ENCODE assay signal across 26 cellular contexts in the genomic region with DNA sequence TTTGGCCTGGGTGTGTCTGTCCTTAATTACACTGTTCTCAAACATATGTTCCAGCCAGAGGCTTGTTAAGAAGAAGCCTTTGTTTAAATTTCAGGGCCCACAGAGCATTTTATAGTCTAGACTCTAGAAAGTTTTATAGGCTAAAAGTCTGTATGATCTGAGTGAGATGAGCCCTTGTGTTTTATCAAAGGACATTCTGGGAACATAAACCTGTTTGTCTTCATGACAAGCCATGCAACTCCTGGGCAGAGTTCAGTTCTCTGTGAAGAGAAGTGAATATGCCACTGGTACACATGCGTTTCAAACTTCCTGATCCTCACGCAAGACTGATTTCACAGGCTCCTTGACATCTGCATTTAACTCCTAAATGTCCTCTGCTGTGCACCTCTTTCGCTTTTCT. TPM values are rescaled to one million over a fixed set of nuclear protein-coding genes. Genes with fewer than 3 reads are reported as not detected.
DNase-seq lines count a peak whose midpoint lies in the region; ATAC-seq and TF ChIP-seq lines count a peak whose summit lies in the region.
"Had no signal": no experiment of that assay in that cellular context is flagged by ENCODE, and none has a peak within 500 bp of the region (broad histone marks: within the 10 kb centered on the region; RNA-seq: fewer than 3 reads in every experiment).

No MANE protein-coding gene starts in this region.

- intact Hi-C loops in OCI-LY7 (cut with micrococcal nuclease; ENCODE audit: unreplicated experiment) (no loop called here), transverse colon (cut with DNase I; ENCODE audit: low total_unique reads) (no loop called here), sigmoid colon (cut with DNase I) (no loop called here)

- in situ Hi-C loops in transverse colon (cut with MboI; ENCODE audit: low pct_ligation_motif_present in 1 of 4, low pct_unique_long_range_greater_than_20kb in 1 of 4, low sequenced_read_pairs in 3 of 4), result no loop called here

- no TSS peak for BruUV-seq in OCI-LY7 (replicated peaks; lab: Mats Ljungman, UMichigan)

- H3K36me3 ChIP-seq in OCI-LY7 (ENCODE audit: insufficient read depth, low read length) (no peaks in the 10 kb centered on the region), transverse colon (no peaks in the 10 kb centered on the region), sigmoid colon (no peaks in the 10 kb centered on the region)
- H3K36me3 ChIP-seq: BE2C, HAP-1, heart right ventricle, pancreas had no signal

- H3K4me1 ChIP-seq in OCI-LY7 (ENCODE audit: insufficient read depth, low read length, poor library complexity, severe bottlenecking) (peaks cover 5% of the 10 kb centered on the region), transverse colon (peaks cover 7 to 32% (median 14%) of the 10 kb centered on the region in 4 donors), sigmoid colon (peaks cover 0 to 19% (median 12%) of the 10 kb centered on the region in 4 donors)
- H3K4me1 ChIP-seq: BE2C, HAP-1, pancreas had no signal

- H3K79me2 ChIP-seq in OCI-LY7 (ENCODE audit: insufficient read depth, low read depth, low read length), result no peaks in the 10 kb centered on the region

- peaks cover 2% of the 10 kb centered on the region for H3K27me3 Mint-ChIP-seq in activated T-cell treated with anti-CD3 and anti-CD28 coated beads, Interleukin-2, amount 50 U/mL, for 4 hours (ENCODE audit: low read depth)

- H3K9me3 Mint-ChIP-seq in activated T-cell treated with anti-CD3 and anti-CD28 coated beads, Interleukin-2, amount 50 U/mL, for 4 hours, result no peaks in the 10 kb centered on the region
- H3K9me3 Mint-ChIP-seq: nephron progenitor cell, T-cell had no signal

- H3K4me2 ChIP-seq in OCI-LY7 (ENCODE audit: low read length), result no peak overlapping the region

- no peaks in the 10 kb centered on the region for H3K36me3 Mint-ChIP-seq in activated T-cell treated with anti-CD3 and anti-CD28 coated beads, Interleukin-2, amount 50 U/mL, for 4 hours (ENCODE audit: insufficient read depth)
- H3K36me3 Mint-ChIP-seq: T-cell had no signal

- TF ChIP-seq CTCF in OCI-LY7 (conservative IDR thresholded peaks at IDR 0.05; ENCODE audit: low read length) (no peak), transverse colon (IDR thresholded peaks at IDR 0.05) (no peak), sigmoid colon (IDR thresholded peaks at IDR 0.05) (no peak)

- ATAC-seq in left lobe of liver, result peak; percentile 40
- ATAC-seq in activated T-cell treated with anti-CD3 and anti-CD28 coated beads, Interleukin-2, amount 50 U/mL, for 4 hours, result no peak
- no peak for ATAC-seq in HG03159 (IDR thresholded peaks at IDR 0.05; ENCODE audit: unreplicated experiment)
- ATAC-seq: activated CD8-positive, alpha-beta T cell treated with anti-CD3 and anti-CD28 coated beads, Interleukin-2, amount 10 ng/mL, durations not matched to agents 7 days and 5 days; heart right ventricle; left cardiac atrium; pancreas; T-cell had no signal

- no peak overlapping the region for H3K4me3 Mint-ChIP-seq in activated T-cell treated with anti-CD3 and anti-CD28 coated beads, Interleukin-2, amount 50 U/mL, for 4 hours
- H3K4me3 Mint-ChIP-seq: activated CD8-positive, alpha-beta T cell treated with anti-CD3 and anti-CD28 coated beads, Interleukin-2, amount 10 ng/mL, durations not matched to agents 7 days and 5 days; T-cell had no signal

- 0 out of 2 replicates have a peak overlapping the region, but pooled peaks have one; percentile 30 for H2AFZ ChIP-seq in OCI-LY7 (ENCODE audit: low read length)

- CTCF ChIA-PET in OCI-LY7 (lab: Charles Lee; ENCODE audit: unreplicated experiment), result no interaction called here

- H4K20me1 ChIP-seq in OCI-LY7 (ENCODE audit: insufficient read depth, low read length), result no peaks in the 10 kb centered on the region

- H3K4me3 ChIP-seq in OCI-LY7 (ENCODE audit: low read depth, low read length, poor library complexity, severe bottlenecking), result no peak overlapping the region
- H3K4me3 ChIP-seq in transverse colon, result no peak overlapping the region
- H3K4me3 ChIP-seq in sigmoid colon, result no peak overlapping the region
- H3K4me3 ChIP-seq: HAP-1, heart right ventricle, pancreas, SJSA1 had no signal

- H3K27me3 ChIP-seq in transverse colon (peaks cover 47% of the 10 kb centered on the region), sigmoid colon (no peaks in the 10 kb centered on the region)
- H3K27me3 ChIP-seq: pancreas had no signal

- H3K9me3 ChIP-seq in OCI-LY7 (ENCODE audit: low read length), result no peaks in the 10 kb centered on the region
- H3K9me3 ChIP-seq in transverse colon, result no peaks in the 10 kb centered on the region
- H3K9me3 ChIP-seq in sigmoid colon, result no peaks in the 10 kb centered on the region
- H3K9me3 ChIP-seq: BE2C, Caco-2, HAP-1, heart right ventricle, pancreas, SJSA1 had no signal

- H3K9me2 ChIP-seq in OCI-LY7 (ENCODE audit: insufficient read depth, low read length), result no peaks in the 10 kb centered on the region

- no peaks in the 10 kb centered on the region for H3K4me1 Mint-ChIP-seq in activated T-cell treated with anti-CD3 and anti-CD28 coated beads, Interleukin-2, amount 50 U/mL, for 4 hours (ENCODE audit: low read depth)

- WGBS in transverse colon (ENCODE audit: low coverage in 1 of 2), 2 donors, result 6 to 67% methylated on average over 1 to 3 of the region's 3 CpGs
- WGBS in sigmoid colon, 2 donors, result 9 to 35% methylated on average over 3 of the region's 3 CpGs

- H3K27ac ChIP-seq in OCI-LY7 (ENCODE audit: low read depth, low read length, poor library complexity, severe bottlenecking) (no peak overlapping the region), transverse colon (no peak overlapping the region), sigmoid colon (no peak overlapping the region)
- H3K27ac ChIP-seq: epithelial cell of prostate, heart right ventricle, HL-60, pancreas, SJSA1 had no signal

- TF ChIP-seq POLR2A in transverse colon (IDR thresholded peaks at IDR 0.05) (no peak), sigmoid colon (IDR thresholded peaks at IDR 0.05) (no peak)

- TF ChIP-seq EP300 in transverse colon (IDR thresholded peaks at IDR 0.05; ENCODE audit: low read depth) (no peak), sigmoid colon (IDR thresholded peaks at IDR 0.05) (no peak)

- peak; percentile 39 for DNase-seq in NCI-H82 (lab: John Stamatoyannopoulos, UW)
- DNase-seq in NCI-H82 treated with DMSO at 0.1 percent for 48 hours (lab: John Stamatoyannopoulos, UW; ENCODE audit: unreplicated experiment), result no peak
- DNase-seq in OCI-LY7 (ENCODE audit: low spot score), result peak; percentile 24
- DNase-seq in left lobe of liver (ENCODE audit: low spot score), result no peak
- peak; percentile 15 for DNase-seq in transverse colon
- DNase-seq in sigmoid colon, result no peak
- DNase-seq in activated T-cell treated with anti-CD3 and anti-CD28 coated beads, Interleukin-2, amount 50 U/mL, for 4 hours, result no peak
- DNase-seq: activated CD4-positive, alpha-beta T cell treated with anti-CD3 and anti-CD28 coated beads for 1 hour; activated CD8-positive, alpha-beta T cell treated with anti-CD3 and anti-CD28 coated beads, Interleukin-2, amount 10 ng/mL, durations not matched to agents 7 days and 5 days; activated T-cell treated with anti-CD3 and anti-CD28 coated beads, Interleukin-2, amount 50 U/mL, for 1 hour; BE2C; Caco-2; cerebellar nuclear complex; heart right ventricle; left cardiac atrium; NCI-H1436; NCI-H510A treated with DMSO at 0.1 percent for 48 hours; nephron progenitor cell; pancreas; stimulated activated CD8-positive, alpha-beta memory T cell treated with anti-CD3 and anti-CD28 coated beads, Interleukin-4, amount 100 ng/mL, for 48 hours; T-cell had no signal

- POLR2A ChIA-PET in OCI-LY7 (lab: Charles Lee), result no interaction called here

RNA-seq across cellular contexts. Expression of a gene that starts 4.6 kb away (rescaled TPM):
- 7.0 and 7.5 TPM in 2 replicates for total RNA-seq in OCI-LY7 (2014; rRNA removed; shearing (Covaris generic))
- 4.7 and 5.6 TPM in 2 replicates for total RNA-seq in OCI-LY7 (2022)
- total RNA-seq in left lobe of liver, result 4.4 TPM
- total RNA-seq in transverse colon, result 1 to 10 TPM in 3 of 4 donors, under 1 TPM in 1; 0.60 to 2.6 (median 1.8) TPM
- 1 to 10 TPM; 2.9 to 5.0 (median 4.7) TPM for total RNA-seq in sigmoid colon
- polyA plus RNA-seq in sigmoid colon, result 1 to 10 TPM in 1 of 3 donors, under 1 TPM in 2; 0.60 to 1.1 (median 0.69) TPM
- total RNA-seq in activated T-cell treated with anti-CD3 and anti-CD28 coated beads, Interleukin-2, amount 50 U/mL, for 4 hours, result 1 to 10 TPM; 8.0 to 8.7 (median 8.4) TPM

RNA-seq across cellular contexts. Expression of a gene that starts 39.5 kb away (rescaled TPM):
- total RNA-seq in OCI-LY7 (2014; rRNA removed; shearing (Covaris generic)), result 0.16 and 0.26 TPM in 2 replicates
- total RNA-seq in OCI-LY7 (2022), result 1.2 and 1.3 TPM in 2 replicates
- total RNA-seq in left lobe of liver, result 86.6 TPM
- 10 to 100 TPM; 10.3 to 74.4 (median 37.4) TPM for total RNA-seq in transverse colon
- total RNA-seq in sigmoid colon, result 10 to 100 TPM; 32.1 to 54.8 (median 38.2) TPM
- 10 to 100 TPM; 44.9 to 85.8 (median 60.7) TPM for polyA plus RNA-seq in sigmoid colon
- 10 to 100 TPM in 2 of 3 donors, 1 to 10 TPM in 1; 9.0 to 10.6 (median 10.3) TPM for total RNA-seq in activated T-cell treated with anti-CD3 and anti-CD28 coated beads, Interleukin-2, amount 50 U/mL, for 4 hours

Comparison
In these comparisons a context has a peak if more than half of its experiments do, and no peak if none do; other contexts are left out.
1. DNase-seq: peak in NCI-H82 (single experiment), OCI-LY7 (single experiment) and transverse colon (single experiment); none in NCI-H82 treated with DMSO at 0.1 percent for 48 hours (single experiment), left lobe of liver (single experiment), sigmoid colon (single experiment) and activated T-cell treated with anti-CD3 and anti-CD28 coated beads, Interleukin-2, amount 50 U/mL, for 4 hours (single experiment).
2. RNA of a gene that starts 39.5 kb away (total RNA-seq): 86.6 TPM in left lobe of liver (single experiment), 10.3 to 74.4 TPM in transverse colon, 32.1 to 54.8 TPM in sigmoid colon and 9.0 to 10.6 TPM in activated T-cell treated with anti-CD3 and anti-CD28 coated beads, Interleukin-2, amount 50 U/mL, for 4 hours; 0.16 to 1.3 TPM in OCI-LY7; every median in the first group is over 4 times any median in the second.